10 cellular contexts compared by ENCODE assay signal in genomic region chr17:81576621-81577277, GRCh38. TPM values are rescaled to one million over a fixed set of nuclear protein-coding genes. Genes with fewer than 3 reads are reported as not detected.
DNase-seq lines count a peak whose midpoint lies in the region; ATAC-seq and TF ChIP-seq lines count a peak whose summit lies in the region.
"Had no signal": no experiment of that assay in that cellular context is flagged by ENCODE, and none has a peak within 500 bp of the region (broad histone marks: within the 10 kb centered on the region; RNA-seq: fewer than 3 reads in every experiment).

No MANE protein-coding gene starts in this region.

- H4K8ac ChIP-seq in neuronal stem cell (ENCODE audit: low read depth, low read length), result no peak overlapping the region

- WGBS in neuronal stem cell (ENCODE audit: extremely low coverage in 2 of 2, insufficient read length in 2 of 2, insufficient replicate concordance in 1 of 2), 2 donors, result no CpG with 5 or more reads among the region's 17 CpGs

- POLR2A ChIA-PET in HCT116 (lab: Charles Lee), result interaction anchor here (1.1 kb wide), 1 partner anchor 10 kb away, joined by 5 read pairs; no protein-coding TSS in a partner anchor

- peaks cover 29 to 51% of the 10 kb centered on the region in 2 experiments for H3K36me3 ChIP-seq in HCT116 (ENCODE audit: control insufficient read depth in 1 of 2, insufficient read depth in 2 of 2, low read length in 2 of 2)
- peaks cover 8 to 43% of the 10 kb centered on the region in 2 donors for H3K36me3 ChIP-seq in ascending aorta
- peaks cover 28 to 89% of the 10 kb centered on the region in 2 donors for H3K36me3 ChIP-seq in neuronal stem cell (replicated peaks in 1 of 2; ENCODE audit: control insufficient read depth in 2 of 2, insufficient read depth in 2 of 2, low read length in 2 of 2)

- TF ChIP-seq CTCF in HCT116 (IDR thresholded peaks at IDR 0.05 in 2 of 3, conservative IDR thresholded peaks at IDR 0.05 in 1 of 3; ENCODE audit: borderline replicate concordance in 1 of 3, insufficient read depth in 1 of 3, low read depth in 2 of 3, low read length in 2 of 3), result no peak
- TF ChIP-seq CTCF in ascending aorta (IDR thresholded peaks at IDR 0.05), result no peak

- no peak overlapping the region for H3K23ac ChIP-seq in neuronal stem cell (ENCODE audit: low read depth, low read length, poor library complexity)

- H3K4me2 ChIP-seq in HCT116 (ENCODE audit: low read length), result peak overlapping the region; percentile 45
- no peak overlapping the region for H3K4me2 ChIP-seq in neuronal stem cell (ENCODE audit: insufficient read depth, low read length, poor library complexity, severe bottlenecking)

- H3K18ac ChIP-seq in neuronal stem cell (ENCODE audit: low read length), result no peak overlapping the region

- no peak overlapping the region for H2BK5ac ChIP-seq in neuronal stem cell (ENCODE audit: low read length)

- no peaks in the 10 kb centered on the region for H3K9me3 ChIP-seq in HCT116 (ENCODE audit: control insufficient read depth in 1 of 2, insufficient read depth in 1 of 2, low read depth in 1 of 2, low read length in 2 of 2)
- no peaks in the 10 kb centered on the region for H3K9me3 ChIP-seq in ascending aorta
- no peaks in the 10 kb centered on the region for H3K9me3 ChIP-seq in neuronal stem cell (replicated peaks in 1 of 2; ENCODE audit: control insufficient read depth in 2 of 2, insufficient read depth in 1 of 2, low read depth in 1 of 2, low read length in 2 of 2)
- H3K9me3 ChIP-seq: heart left ventricle had no signal

- H3K14ac ChIP-seq in neuronal stem cell (ENCODE audit: low read length), result no peak overlapping the region

- no peak overlapping the region for H3K4ac ChIP-seq in neuronal stem cell (ENCODE audit: low read length)

- H2AFZ ChIP-seq in HCT116 (ENCODE audit: low read depth, low read length, poor library complexity, severe bottlenecking) (no peak overlapping the region), neuronal stem cell (ENCODE audit: low read length) (no peak overlapping the region)

- CTCF ChIA-PET in HCT116 (lab: Charles Lee), result no interaction called here

- no peak overlapping the region for H2BK120ac ChIP-seq in neuronal stem cell (ENCODE audit: low read depth, low read length)

- no TSS peak for BruUV-seq in HCT116 (replicated peaks; lab: Mats Ljungman, UMichigan)

- peaks cover 8% of the 10 kb centered on the region for H4K20me1 ChIP-seq in HCT116 (ENCODE audit: insufficient read depth)

- H3K4me3 ChIP-seq in HCT116 (replicated peaks in 1 of 2; ENCODE audit: low read depth in 1 of 2, low read length in 2 of 2) (no peak overlapping the region), ascending aorta (peak overlapping the region; percentile 4 to 10), neuronal stem cell (ENCODE audit: low read length in 2 of 2) (no peak overlapping the region)

- H2BK15ac ChIP-seq in neuronal stem cell (ENCODE audit: low read length), result no peak overlapping the region

- H3K27me3 ChIP-seq in HCT116 (ENCODE audit: insufficient read depth, low read length) (no peaks in the 10 kb centered on the region), ascending aorta (no peaks in the 10 kb centered on the region), neuronal stem cell (ENCODE audit: control insufficient read depth in 3 of 3, insufficient read depth in 3 of 3, low read depth in 1 of 3, low read length in 3 of 3) (no peaks in the 10 kb centered on the region)
- H3K27me3 ChIP-seq: heart left ventricle had no signal

- no peak overlapping the region for H2BK12ac ChIP-seq in neuronal stem cell (ENCODE audit: low read length)

- no peaks in the 10 kb centered on the region for H3K79me1 ChIP-seq in neuronal stem cell (ENCODE audit: low read depth, low read length)

- no peak overlapping the region for H2AK5ac ChIP-seq in neuronal stem cell (ENCODE audit: low read depth, low read length)

- H3K9me2 ChIP-seq in HCT116 (ENCODE audit: insufficient read depth), result no peaks in the 10 kb centered on the region

- peak; percentile 52 for DNase-seq in 8988T
- no peak for DNase-seq in HCT116 (ENCODE audit: low read depth, low spot score)
- DNase-seq in ascending aorta (ENCODE audit: low spot score in 2 of 2), result no peak
- peak; percentile 75 for DNase-seq in kidney tubule cell (ENCODE audit: low spot score)
- DNase-seq in effector CD4-positive, alpha-beta T cell, result no peak
- no peak for DNase-seq in superior temporal gyrus (ENCODE audit: extremely low spot score)
- no peak for DNase-seq in neuronal stem cell (ENCODE audit: low spot score)
- DNase-seq: activated CD8-positive, alpha-beta T cell treated with anti-CD3 and anti-CD28 coated beads, Interleukin-2, amount 10 ng/mL, durations not matched to agents 7 days and 5 days; heart left ventricle had no signal

- H3K79me2 ChIP-seq in HCT116 (ENCODE audit: insufficient read depth, low read length), result peaks cover 79% of the 10 kb centered on the region

- no peak for TF ChIP-seq POLR2A in HCT116 (IDR thresholded peaks at IDR 0.05; ENCODE audit: borderline replicate concordance, extremely low read depth, insufficient read depth, insufficient read length)

- no peak for TF ChIP-seq RAD21 in HCT116 (IDR thresholded peaks at IDR 0.05; ENCODE audit: low read depth)

- no peak overlapping the region for H3K9ac ChIP-seq in HCT116 (ENCODE audit: low read length)
- H3K9ac ChIP-seq in neuronal stem cell (ENCODE audit: low read depth, low read length, poor library complexity), result no peak overlapping the region

- RAD21 ChIA-PET in HCT116 (lab: Charles Lee; ENCODE audit: low non-redundant PET in 1 of 2, low total read pairs in 2 of 2, uncharacterized antibody in 2 of 2, unreplicated experiment in 2 of 2), result interaction anchor here in 1 of 2 experiments (0.7 kb wide), 1 partner anchor 100 kb away, joined by 4 read pairs; no protein-coding TSS in a partner anchor

- no peak overlapping the region for H4K91ac ChIP-seq in neuronal stem cell (ENCODE audit: low read depth, low read length, poor library complexity)

- peak overlapping the region; percentile 40 for H3K27ac ChIP-seq in HCT116 (ENCODE audit: low read depth, low read length)
- peak overlapping the region; percentile 61 to 84 for H3K27ac ChIP-seq in ascending aorta
- no peak overlapping the region for H3K27ac ChIP-seq in neuronal stem cell (replicated peaks; ENCODE audit: low read length)

- intact Hi-C loops in HCT116 (cut with micrococcal nuclease) (no loop called here), ascending aorta (cut with DNase I) (no loop called here)

- peak; percentile 76 for ATAC-seq in HCT116
- ATAC-seq in GM18909 (IDR thresholded peaks at IDR 0.05; ENCODE audit: poor library complexity, unreplicated experiment), result no peak
- ATAC-seq: activated CD8-positive, alpha-beta T cell treated with anti-CD3 and anti-CD28 coated beads, Interleukin-2, amount 10 ng/mL, durations not matched to agents 7 days and 5 days had no signal

- H3K4me1 ChIP-seq in HCT116 (ENCODE audit: control insufficient read depth in 1 of 2, insufficient read depth in 2 of 2, low read length in 2 of 2) (peaks cover 24 to 42% of the 10 kb centered on the region in 2 experiments), ascending aorta (peaks cover 10 to 29% of the 10 kb centered on the region in 2 donors), neuronal stem cell (ENCODE audit: control insufficient read depth in 2 of 2, insufficient read depth in 1 of 2, low read depth in 1 of 2, low read length in 2 of 2) (no peaks in the 10 kb centered on the region)

TF ChIP-seq in HCT116, 20 proteins besides CTCF, POLR2A, EP300 and RAD21:
- TF ChIP-seq EZH2phosphoT487 (IDR thresholded peaks at IDR 0.05; ENCODE audit: borderline replicate concordance), result no peak

RNA-seq across cellular contexts. Expression of gene FAAP100, which starts 24.6 kb away (rescaled TPM):
- 53.4 TPM for total RNA-seq in HCT116 (2021; ENCODE audit: unreplicated experiment)
- 21.7 and 21.8 TPM in 2 replicates for polyA plus RNA-seq in HCT116 (2012)
- 75.6 TPM for total RNA-seq in ascending aorta
- 11.8 TPM for polyA plus RNA-seq in neuronal stem cell (2013, experiment 1 of 2)
- 12.1 TPM for polyA plus RNA-seq in neuronal stem cell (2013, experiment 2 of 2)

RNA-seq across cellular contexts. Expression of gene FSCN2, which starts 48.6 kb away (rescaled TPM):
- 10.1 TPM for total RNA-seq in HCT116 (2021; ENCODE audit: unreplicated experiment)
- polyA plus RNA-seq in HCT116 (2012), result 5.9 and 6.4 TPM in 2 replicates
- not detected for total RNA-seq in ascending aorta
- 0.20 TPM for polyA plus RNA-seq in neuronal stem cell (2013, experiment 1 of 2)
- 0.25 TPM for polyA plus RNA-seq in neuronal stem cell (2013, experiment 2 of 2)

Comparison
In these comparisons a context has a peak if more than half of its experiments do, and no peak if none do; other contexts are left out.
1. DNase-seq: peak in 8988T (single experiment) and kidney tubule cell (single experiment); none in HCT116 (single experiment), ascending aorta (0 of 2), effector CD4-positive, alpha-beta T cell (single experiment), superior temporal gyrus (single experiment) and neuronal stem cell (single experiment).
2. H3K4me3 ChIP-seq: peak in ascending aorta (2 of 2); none in HCT116 (0 of 2) and neuronal stem cell (0 of 2).
3. RNA of gene FSCN2, which starts 48.6 kb away (total RNA-seq): 10.1 TPM in HCT116 (single experiment); not detected in ascending aorta (single experiment); every median in the first group is over 10 times any median in the second.